In the genomic region with DNA sequence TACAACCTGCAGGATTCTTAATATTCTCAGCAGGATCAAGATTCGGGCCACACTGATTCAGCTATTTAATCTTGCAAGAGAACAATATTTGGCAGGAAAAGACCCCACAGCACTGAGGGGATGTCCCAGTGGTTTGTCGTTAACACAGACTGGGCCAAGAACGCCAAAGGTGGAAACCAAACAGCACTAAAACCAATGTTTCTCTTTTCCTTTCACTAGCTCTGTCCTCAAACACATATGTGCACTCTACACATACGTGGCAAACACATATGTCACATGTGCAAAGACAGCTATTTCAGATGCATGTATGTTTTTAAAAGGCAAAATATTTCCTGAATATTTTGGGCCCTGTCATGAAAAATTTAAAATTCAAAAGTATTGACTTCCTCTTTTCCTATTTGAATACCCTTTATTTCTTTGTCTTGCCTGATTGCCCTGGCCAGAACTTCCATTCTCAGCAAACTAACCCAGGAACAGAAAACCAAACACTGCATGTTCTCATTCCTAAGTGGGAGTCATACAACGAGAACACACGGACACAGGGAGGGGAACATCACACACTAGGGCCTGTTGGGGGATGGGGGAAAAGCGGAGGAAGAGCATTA, we compare ENCODE assay signal across 17 cellular contexts. TPM values are rescaled to one million over a fixed set of nuclear protein-coding genes. Genes with fewer than 3 reads are reported as not detected.
DNase-seq lines count a peak whose midpoint lies in the region; ATAC-seq and TF ChIP-seq lines count a peak whose summit lies in the region.
"Had no signal": no experiment of that assay in that cellular context is flagged by ENCODE, and none has a peak within 500 bp of the region (broad histone marks: within the 10 kb centered on the region; RNA-seq: fewer than 3 reads in every experiment).

No MANE protein-coding gene starts in this region.

- H3K36me3 Mint-ChIP-seq in T-cell, result no peaks in the 10 kb centered on the region

- H4K20me1 ChIP-seq in BLaER1 (no peaks in the 10 kb centered on the region), hepatocyte (ENCODE audit: insufficient read depth, poor library complexity, severe bottlenecking) (no peaks in the 10 kb centered on the region)

- no peak for TF ChIP-seq CTCF in hepatocyte (IDR thresholded peaks at IDR 0.05; ENCODE audit: poor library complexity)

- H3K36me3 ChIP-seq in BLaER1 (no peaks in the 10 kb centered on the region), hepatocyte (replicated peaks; ENCODE audit: insufficient read depth, low read depth) (no peaks in the 10 kb centered on the region)
- H3K36me3 ChIP-seq: stomach had no signal

- H3K9me3 ChIP-seq in BLaER1, result no peaks in the 10 kb centered on the region
- no peaks in the 10 kb centered on the region for H3K9me3 ChIP-seq in hepatocyte (ENCODE audit: low read depth)
- H3K9me3 ChIP-seq: stomach had no signal

- no peak overlapping the region for H3K27ac ChIP-seq in BLaER1
- H3K27ac ChIP-seq in hepatocyte, result no peak overlapping the region
- H3K27ac ChIP-seq: coronary artery, stomach had no signal

- H2AFZ ChIP-seq in hepatocyte, result no peak overlapping the region

- no peaks in the 10 kb centered on the region for H3K27me3 Mint-ChIP-seq in T-cell

- POLR2A ChIA-PET in T-cell (lab: Charles Lee), result no interaction called here

- H3K9me3 Mint-ChIP-seq in T-cell, result no peaks in the 10 kb centered on the region

- no peak overlapping the region for H3K9ac ChIP-seq in BLaER1

- CTCF ChIA-PET in T-cell (lab: Charles Lee), result no interaction called here

- H3K4me2 ChIP-seq in BLaER1 (peak overlapping the region; percentile 32; the same call in 1 of the 2 replicates), hepatocyte (no peak overlapping the region)

- no peaks in the 10 kb centered on the region for H3K9me2 ChIP-seq in hepatocyte (replicated peaks; ENCODE audit: insufficient read depth)

- H3K4me1 ChIP-seq in BLaER1, result peaks cover 7% of the 10 kb centered on the region; the same call in 1 of the 2 replicates
- H3K4me1 ChIP-seq in hepatocyte (ENCODE audit: insufficient read depth), result no peaks in the 10 kb centered on the region
- H3K4me1 ChIP-seq: stomach had no signal

- H3K4me1 Mint-ChIP-seq in T-cell, result no peaks in the 10 kb centered on the region

- peak; percentile 83 for ATAC-seq in GM19351 (IDR thresholded peaks at IDR 0.05; ENCODE audit: unreplicated experiment)
- ATAC-seq in HG02840 (IDR thresholded peaks at IDR 0.05; ENCODE audit: low FRiP score, unreplicated experiment), result peak; percentile 81
- peak; percentile 75 for ATAC-seq in HG03571 (IDR thresholded peaks at IDR 0.05; ENCODE audit: unreplicated experiment)
- ATAC-seq in T-cell (replicated peaks in 1 of 4), result no peak
- ATAC-seq: activated CD4-positive, CD25-positive, alpha-beta regulatory T cell treated with anti-CD3 and anti-CD28 coated beads, Interleukin-2, amount 50 U/mL, for 24 hours had no signal

- WGBS in hepatocyte (ENCODE audit: low lambda C conversion rate, missing lambda C conversion rate), result 77% methylated on average over 7 of the region's 7 CpGs

- no peak overlapping the region for H3K27ac Mint-ChIP-seq in T-cell

- H3K4me3 ChIP-seq in BLaER1, result no peak overlapping the region
- H3K4me3 ChIP-seq in hepatocyte, result no peak overlapping the region
- H3K4me3 ChIP-seq: coronary artery, stomach had no signal

- H3K27me3 ChIP-seq in BLaER1, result no peaks in the 10 kb centered on the region
- no peaks in the 10 kb centered on the region for H3K27me3 ChIP-seq in hepatocyte
- H3K27me3 ChIP-seq: stomach had no signal

- no peaks in the 10 kb centered on the region for H3K79me2 ChIP-seq in hepatocyte

- H3K4me3 Mint-ChIP-seq in T-cell, result peak overlapping the region in 1 of 3 donors; percentile 12

- no peak for DNase-seq in hepatocyte (ENCODE audit: low spot score)
- DNase-seq in activated gamma-delta T cell (lab: John Stamatoyannopoulos, UW), result no peak
- no peak for DNase-seq in T-cell
- no peak for DNase-seq in kidney glomerular epithelial cell (lab: John Stamatoyannopoulos, UW)
- DNase-seq: 8988T; activated naive CD4-positive, alpha-beta T cell treated with anti-CD3 and anti-CD28 coated beads, Interleukin-2, amount 50 U/mL, for 16 hours; foreskin fibroblast; KBM-7; SHP77; stimulated activated CD4-positive, alpha-beta T cell treated with anti-CD3 and anti-CD28 coated beads, Interleukin-15, amount 100 ng/mL, for 24 hours; stomach had no signal

RNA-seq across cellular contexts. Expression of gene NEBL, which starts 51.7 kb away (rescaled TPM):
- total RNA-seq in hepatocyte, result 8.5 and 12.3 TPM in 2 replicates
- 6.3 and 9.9 TPM in 2 replicates for polyA plus RNA-seq in hepatocyte
- total RNA-seq in T-cell, result 1 to 10 TPM in 1 of 5 donors, under 1 TPM in 4; 0.41 to 1.4 (median 0.62) TPM

Comparison
In these comparisons a context has a peak if more than half of its experiments do, and no peak if none do; other contexts are left out.
1. ATAC-seq: peak in GM19351 (single experiment), HG02840 (single experiment) and HG03571 (single experiment); none in T-cell (0 of 4).